ENCODE assay signal across 8 cellular contexts in genomic region chr7:128343554-128344430, GRCh38. TPM values are rescaled to one million over a fixed set of nuclear protein-coding genes. Genes with fewer than 3 reads are reported as not detected.
DNase-seq lines count a peak whose midpoint lies in the region; TF ChIP-seq lines count a peak whose summit lies in the region.

Gene RBM28 (minus strand): TSS chr7:128343908. CDS start chr7:128343793, 115 bp downstream.

- CTCF ChIA-PET in SK-N-SH (lab: Yijun Ruan, JAX) = interaction anchor here (0.6 to 15.8 kb wide), 16 partner anchors 9 to 774 kb away, joined by 3 to 1786 read pairs (median 4); partner anchors contain the start of genes HILPDA, IMPDH1 and PRRT4

- peak; percentile 31; the same call in 1 of the 2 replicates for TF ChIP-seq RAD21 in SK-N-SH (IDR thresholded peaks at IDR 0.05; ENCODE audit: low read length)

- H3K4me3 ChIP-seq in GM06990 (replicated peaks; ENCODE audit: low read depth, low read length) (peak within 1 kb of the TSS; percentile 86), HFF-Myc (replicated peaks; ENCODE audit: low read depth, low read length) (peak within 1 kb of the TSS; percentile 83), SK-N-SH (ENCODE audit: low read depth in 2 of 2, low read length in 1 of 2) (peak within 1 kb of the TSS; percentile 60 to 80), suprapubic skin (peak within 1 kb of the TSS; percentile 83)

- no peaks in the 10 kb centered on the region for H4K20me1 ChIP-seq in SK-N-SH (ENCODE audit: insufficient read depth)

- DNase-seq in GM06990 (ENCODE audit: extremely low read depth, insufficient read length) (peak; percentile 91), HFF-Myc (ENCODE audit: extremely low read depth, low read depth) (peak; percentile 83), MV-4-11 (lab: John Stamatoyannopoulos, UW) (peak; percentile 92), SK-N-SH (peak; percentile 94), globus pallidus (ENCODE audit: low spot score) (peak; percentile 84), occipital lobe (lab: John Stamatoyannopoulos, UW) (peak; percentile 80), suprapubic skin (ENCODE audit: low spot score in 2 of 2) (peak; percentile 93)
- DNase-seq in activated naive CD4-positive, alpha-beta T cell treated with anti-CD3 and anti-CD28 coated beads, Interleukin-2, amount 50 U/mL, for 16 hours = peak; percentile 83

- TF ChIP-seq EP300 in SK-N-SH (IDR thresholded peaks at IDR 0.05; ENCODE audit: borderline replicate concordance in 1 of 2, low read depth in 1 of 2, low read length in 1 of 2) (peak in 1 of 2 experiments; percentile 70; a peak in 1 of 4 replicates), suprapubic skin (IDR thresholded peaks at IDR 0.05) (no peak)

- TF ChIP-seq POLR2A in suprapubic skin (IDR thresholded peaks at IDR 0.05) = peak in 1 of 2 donors; percentile 29

- no peaks in the 10 kb centered on the region for H3F3A ChIP-seq in SK-N-SH (replicated peaks; ENCODE audit: insufficient read depth)

- peaks cover 42% of the 10 kb centered on the region for H3K79me2 ChIP-seq in SK-N-SH (ENCODE audit: insufficient read depth)

- 0 out of 2 replicates have a peak, but pooled peaks cover 2% of the 10 kb centered on the region for H3K36me3 ChIP-seq in GM06990 (ENCODE audit: control insufficient read depth, insufficient read depth, low read length)
- H3K36me3 ChIP-seq in SK-N-SH (replicated peaks in 1 of 2; ENCODE audit: control insufficient read depth in 1 of 2, insufficient read depth in 2 of 2, low read length in 1 of 2) = peaks cover 6 to 19% of the 10 kb centered on the region in 2 experiments
- peaks cover 10% of the 10 kb centered on the region for H3K36me3 ChIP-seq in suprapubic skin

- peak within 1 kb of the TSS; percentile 73 to 86 for H3K27ac ChIP-seq in SK-N-SH (ENCODE audit: low read depth in 2 of 2, low read length in 1 of 2)
- H3K27ac ChIP-seq in suprapubic skin = peak within 1 kb of the TSS; percentile 82

- H3K4me2 ChIP-seq in SK-N-SH = peak within 1 kb of the TSS; percentile 91

- POLR2A ChIA-PET in SK-N-SH (lab: Yijun Ruan, JAX) = interaction anchor here (0.6 to 3.3 kb wide), 10 partner anchors 11 to 712 kb away, joined by 3 to 22 read pairs (median 4); no protein-coding TSS in a partner anchor

- no peaks in the 10 kb centered on the region for H3K9me3 ChIP-seq in SK-N-SH
- H3K9me3 ChIP-seq in suprapubic skin = no peaks in the 10 kb centered on the region

- H2AFZ ChIP-seq in SK-N-SH (ENCODE audit: low read depth) = peak within 1 kb of the TSS; percentile 100

- no peaks in the 10 kb centered on the region for H3K9me2 ChIP-seq in SK-N-SH

- WGBS in SK-N-SH (ENCODE audit: low lambda C conversion rate) = 13% methylated on average over 49 of the region's 49 CpGs
- 11% methylated on average over 49 of the region's 49 CpGs for WGBS in suprapubic skin

- TF ChIP-seq CTCF in GM06990 (IDR thresholded peaks at IDR 0.05; ENCODE audit: insufficient read depth, low read length, poor library complexity, severe bottlenecking) (no peak), HFF-Myc (IDR thresholded peaks at IDR 0.05; ENCODE audit: low read depth, low read length, missing control alignments) (no peak), SK-N-SH (IDR thresholded peaks at IDR 0.05) (no peak), suprapubic skin (IDR thresholded peaks at IDR 0.05) (no peak)

- peak within 1 kb of the TSS; percentile 79 for H3K9ac ChIP-seq in SK-N-SH

- peaks cover 0 to 28% of the 10 kb centered on the region in 2 experiments; a peak in 2 of 4 replicates for H3K4me1 ChIP-seq in SK-N-SH (ENCODE audit: control insufficient read depth in 1 of 2, insufficient read depth in 2 of 2, low read depth in 1 of 2, low read length in 1 of 2)
- peaks cover 23% of the 10 kb centered on the region for H3K4me1 ChIP-seq in suprapubic skin

- H3K27me3 ChIP-seq in GM06990 (replicated peaks; ENCODE audit: control insufficient read depth, insufficient read depth, low read length) (no peaks in the 10 kb centered on the region; the same call in 1 of the 2 replicates), SK-N-SH (ENCODE audit: insufficient read depth) (no peaks in the 10 kb centered on the region), suprapubic skin (no peaks in the 10 kb centered on the region)

TF ChIP-seq in SK-N-SH, 30 proteins besides CTCF, POLR2A, EP300 and RAD21 (continues in another document):
- peak; percentile 99 for TF ChIP-seq TAF1 (IDR thresholded peaks at IDR 0.05; ENCODE audit: borderline replicate concordance, low read depth, low read length)
- peak; percentile 100 for TF ChIP-seq MAX (IDR thresholded peaks at IDR 0.05; ENCODE audit: low read depth)
- TF ChIP-seq USF1 (IDR thresholded peaks at IDR 0.05; ENCODE audit: borderline replicate concordance, low read depth) = peak; percentile 77
- TF ChIP-seq RXRA (IDR thresholded peaks at IDR 0.05; ENCODE audit: borderline replicate concordance, low read depth) = peak; percentile 86; the same call in 1 of the 2 replicates
- peak; percentile 64; the same call in 1 of the 2 replicates for TF ChIP-seq TCF12 (IDR thresholded peaks at IDR 0.05)
- peak; percentile 59 for TF ChIP-seq NFIC (IDR thresholded peaks at IDR 0.05; ENCODE audit: borderline replicate concordance)
- TF ChIP-seq TEAD4 (IDR thresholded peaks at IDR 0.05; ENCODE audit: borderline replicate concordance, insufficient read depth) = peak; percentile 55; the same call in 1 of the 2 replicates
- peak; percentile 99 for TF ChIP-seq SIN3A (IDR thresholded peaks at IDR 0.05; ENCODE audit: borderline replicate concordance, low read depth, low read length)
- peak; percentile 45 for TF ChIP-seq RFX5 (IDR thresholded peaks at IDR 0.05; ENCODE audit: low read length)
- TF ChIP-seq JUND (IDR thresholded peaks at IDR 0.05) = no peak; the same call in 1 of the 2 replicates
- peak; percentile 50 for TF ChIP-seq NRF1 (IDR thresholded peaks at IDR 0.05; ENCODE audit: low read depth, low read length)
- peak; percentile 84; the same call in 1 of the 2 replicates for TF ChIP-seq RCOR1 (IDR thresholded peaks at IDR 0.05; ENCODE audit: low read length)
- peak; percentile 97 for TF ChIP-seq POLR2AphosphoS5 (IDR thresholded peaks at IDR 0.05; ENCODE audit: low read depth, low read length)
- TF ChIP-seq MEF2A (IDR thresholded peaks at IDR 0.05; ENCODE audit: borderline replicate concordance, low read depth) = peak; percentile 53; the same call in 1 of the 2 replicates
- peak; percentile 46 for TF ChIP-seq IRF3 (IDR thresholded peaks at IDR 0.05; ENCODE audit: low read depth, low read length)
- TF ChIP-seq MXI1 (IDR thresholded peaks at IDR 0.05; ENCODE audit: low read depth, low read length) = peak; percentile 100
- peak; percentile 41; the same call in 1 of the 2 replicates for TF ChIP-seq FOSL2 (IDR thresholded peaks at IDR 0.05; ENCODE audit: borderline replicate concordance, low read depth)
- peak; percentile 84 for TF ChIP-seq ZBTB33 (IDR thresholded peaks at IDR 0.05; ENCODE audit: borderline replicate concordance, low read depth)
- no peak for TF ChIP-seq EZH2phosphoT487 (IDR thresholded peaks at IDR 0.05; ENCODE audit: borderline replicate concordance, low read depth)
- peak; percentile 89 for TF ChIP-seq ELF1 (IDR thresholded peaks at IDR 0.05)

RNA-seq across cellular contexts. Expression of gene RBM28, which starts in this region (rescaled TPM):
- 29.1 and 33.0 TPM in 2 replicates for polyA plus RNA-seq in SK-N-SH (2012; rRNA removed)
- polyA plus RNA-seq in SK-N-SH (2012; cell fraction: cytosol; rRNA removed) = 23.7 and 24.9 TPM in 2 replicates
- 72.3 and 94.0 TPM in 2 replicates for polyA plus RNA-seq in SK-N-SH (2012; cell fraction: nucleus; rRNA removed)
- total RNA-seq in occipital lobe (12.5 TPM), suprapubic skin (10 to 100 TPM; 16.9 to 34.9 (median 25.6) TPM)

Comparison
In these comparisons a context has a peak if more than half of its experiments do, and no peak if none do; other contexts are left out.
1. Peak in every context shown above with its lines: DNase-seq, H3K4me3 ChIP-seq and H3K27ac ChIP-seq.